In the genomic region with DNA sequence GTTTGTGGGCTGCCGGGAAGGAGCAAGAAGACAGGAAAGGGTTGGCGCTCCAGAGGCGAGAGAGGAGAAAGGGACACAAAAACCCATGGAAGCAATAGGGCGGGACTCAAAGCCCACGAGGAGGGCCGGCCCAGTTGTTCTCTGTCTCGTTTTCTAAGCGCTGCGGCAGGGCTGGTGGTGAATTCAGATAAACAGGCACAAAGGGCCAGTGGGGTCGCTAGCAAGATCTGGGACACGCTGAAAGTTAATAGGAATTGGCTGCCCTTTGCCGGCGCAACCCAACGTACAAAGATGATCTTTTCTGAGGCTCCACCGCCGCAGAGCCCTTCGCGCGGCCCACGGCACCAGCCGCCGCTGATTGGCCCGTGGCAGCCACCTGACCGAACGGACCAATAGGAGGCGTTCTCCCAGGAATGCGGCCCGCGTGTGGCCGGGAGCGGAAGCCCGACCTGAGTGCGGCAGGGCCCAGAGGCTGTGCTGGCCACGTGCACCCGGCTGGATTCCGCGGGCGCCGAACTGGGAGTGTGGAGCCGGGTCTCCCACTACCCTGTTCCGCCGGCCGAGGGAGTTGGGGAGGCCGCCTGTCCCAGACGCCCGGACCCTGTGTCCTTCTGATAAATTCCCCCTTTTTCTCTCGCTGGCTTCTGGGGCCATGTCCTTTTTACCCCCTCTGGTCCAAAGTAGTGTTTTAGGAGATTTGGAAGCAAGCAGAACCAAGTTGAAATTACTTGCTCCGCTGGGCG, we compare ENCODE assay signal across 8 cellular contexts. TPM values are rescaled to one million over a fixed set of nuclear protein-coding genes. Genes with fewer than 3 reads are reported as not detected.
A peak's percentile ranks its signal among the peaks of the same experiment; 100 is the strongest.
DNase-seq lines count a peak whose midpoint lies in the region; ATAC-seq, FAIRE-seq and TF ChIP-seq lines count a peak whose summit lies in the region.

No MANE protein-coding gene starts in this region.

- H3K9me2 ChIP-seq in Loucy (replicated peaks; ENCODE audit: low read depth, low read length), result no peaks in the 10 kb centered on the region

- no peaks in the 10 kb centered on the region for H3K79me2 ChIP-seq in Loucy (ENCODE audit: insufficient read depth, low read length)

- DNase-seq in EH (ENCODE audit: low read depth), result peak; percentile 63
- peak; percentile 66 for DNase-seq in activated gamma-delta T cell (lab: John Stamatoyannopoulos, UW)
- DNase-seq in foreskin keratinocyte, result peak in 1 of 2 donors; percentile 47
- DNase-seq in pancreas, result peak; percentile 83 to 94 (median 86)
- DNase-seq in NCI-H524 treated with DMSO at 0.1 percent for 48 hours (lab: John Stamatoyannopoulos, UW), result no peak
- DNase-seq in NCI-H2081 treated with DMSO at 0.1 percent for 48 hours (lab: John Stamatoyannopoulos, UW), result no peak

- TF ChIP-seq CTCF in Loucy (conservative IDR thresholded peaks at IDR 0.05; ENCODE audit: low read length), result no peak
- no peak for TF ChIP-seq CTCF in foreskin keratinocyte (conservative IDR thresholded peaks at IDR 0.05)
- TF ChIP-seq CTCF in pancreas (IDR thresholded peaks at IDR 0.05), result no peak

- ATAC-seq in foreskin keratinocyte (peak; percentile 82), pancreas (peak; percentile 95 to 97 (median 96))

- intact Hi-C loops in pancreas (cut with DNase I), result loop anchor here in 1 of 3 donors (10.0 kb wide), 1 partner anchor 188 kb away; a partner anchor contains a TSS

- H3K27ac ChIP-seq in foreskin keratinocyte, result no peak overlapping the region
- peak overlapping the region in 3 of 4 donors; percentile 2 to 25 (median 15) for H3K27ac ChIP-seq in pancreas
- H3K27ac ChIP-seq in subcutaneous abdominal adipose tissue (ENCODE audit: low read depth, low read length), result peak overlapping the region; percentile 30

- no peaks in the 10 kb centered on the region for H4K20me1 ChIP-seq in Loucy (ENCODE audit: insufficient read depth, low read length, poor library complexity, severe bottlenecking)

- H2AFZ ChIP-seq in Loucy (ENCODE audit: low read length), result peak overlapping the region; percentile 80

- H3F3A ChIP-seq in Loucy (ENCODE audit: low read depth), result no peaks in the 10 kb centered on the region

- no peaks in the 10 kb centered on the region for H3K4me1 ChIP-seq in Loucy (ENCODE audit: insufficient read depth, low read length, poor library complexity, severe bottlenecking)
- no peaks in the 10 kb centered on the region for H3K4me1 ChIP-seq in foreskin keratinocyte
- H3K4me1 ChIP-seq in pancreas, result peaks cover 0 to 3% (median 0%) of the 10 kb centered on the region in 3 donors
- H3K4me1 ChIP-seq in subcutaneous abdominal adipose tissue (ENCODE audit: control insufficient read depth in 5 of 5, insufficient read depth in 5 of 5, low read length in 5 of 5), result peaks cover 0 to 30% (median 21%) of the 10 kb centered on the region in 5 donors

- H3K4me2 ChIP-seq in Loucy (ENCODE audit: low read depth, low read length, poor library complexity, severe bottlenecking), result peak overlapping the region; percentile 54

- H3K4me3 ChIP-seq in Loucy (ENCODE audit: low read length, poor library complexity, severe bottlenecking) (peak overlapping the region; percentile 54), pancreas (peak overlapping the region in 2 of 4 donors; percentile 1 to 38), subcutaneous abdominal adipose tissue (ENCODE audit: low read depth in 1 of 5, low read length in 5 of 5) (peak overlapping the region; percentile 53 to 76 (median 57))

- no peak for FAIRE-seq in pancreas (lab: Jason Lieb, UNC)

- WGBS in pancreas, 2 donors, result 23 to 28% methylated on average over 46 to 49 of the region's 49 CpGs

- H3K36me3 ChIP-seq in Loucy (ENCODE audit: insufficient read depth, low read length) (no peaks in the 10 kb centered on the region), pancreas (no peaks in the 10 kb centered on the region), subcutaneous abdominal adipose tissue (ENCODE audit: control insufficient read depth in 5 of 5, insufficient read depth in 5 of 5, low read length in 5 of 5) (no peaks in the 10 kb centered on the region)

- H3K27me3 ChIP-seq in Loucy (ENCODE audit: insufficient read depth, low read length, poor library complexity, severe bottlenecking) (no peaks in the 10 kb centered on the region), foreskin keratinocyte (no peaks in the 10 kb centered on the region), pancreas (no peaks in the 10 kb centered on the region), subcutaneous abdominal adipose tissue (ENCODE audit: control insufficient read depth in 5 of 5, insufficient read depth in 4 of 5, low read length in 5 of 5) (no peaks in the 10 kb centered on the region)

- H3K9ac ChIP-seq in Loucy (ENCODE audit: low read depth, low read length, poor library complexity, severe bottlenecking) (peak overlapping the region; percentile 59), subcutaneous abdominal adipose tissue (ENCODE audit: low read length in 5 of 5) (peak overlapping the region; percentile 38 to 75 (median 64))

- H3K9me3 ChIP-seq in Loucy (ENCODE audit: insufficient read depth, low read depth, low read length), result no peaks in the 10 kb centered on the region
- H3K9me3 ChIP-seq in pancreas, result no peaks in the 10 kb centered on the region
- no peaks in the 10 kb centered on the region for H3K9me3 ChIP-seq in subcutaneous abdominal adipose tissue (ENCODE audit: control insufficient read depth in 5 of 5, low read length in 5 of 5)

RNA-seq across cellular contexts. Expression of a gene that starts 16.8 kb away (rescaled TPM):
- 37.7 and 38.2 TPM in 2 replicates for total RNA-seq in foreskin keratinocyte
- 5.4 and 5.7 TPM in 2 replicates for polyA plus RNA-seq in foreskin keratinocyte
- 10 to 100 TPM; 26.3 to 51.2 (median 33.6) TPM for total RNA-seq in pancreas
- 1 to 10 TPM; 6.9 to 7.8 TPM for polyA plus RNA-seq in pancreas

RNA-seq across cellular contexts. Expression of a gene that starts 30.1 kb away (rescaled TPM):
- total RNA-seq in foreskin keratinocyte (5.5 and 8.3 TPM in 2 replicates), pancreas (10 to 100 TPM; 23.5 to 43.3 (median 29.7) TPM)
- polyA plus RNA-seq in foreskin keratinocyte (4.6 and 6.4 TPM in 2 replicates), pancreas (100 to 1,000 TPM in 1 of 2 donors, 10 to 100 TPM in 1; 69.6 to 105 TPM)

Comparison
In these comparisons a context has a peak if more than half of its experiments do, and no peak if none do; other contexts are left out.
1. DNase-seq: peak in EH (single experiment), activated gamma-delta T cell (single experiment) and pancreas (6 of 6); none in NCI-H524 treated with DMSO at 0.1 percent for 48 hours (single experiment) and NCI-H2081 treated with DMSO at 0.1 percent for 48 hours (single experiment).